In the genomic region with DNA sequence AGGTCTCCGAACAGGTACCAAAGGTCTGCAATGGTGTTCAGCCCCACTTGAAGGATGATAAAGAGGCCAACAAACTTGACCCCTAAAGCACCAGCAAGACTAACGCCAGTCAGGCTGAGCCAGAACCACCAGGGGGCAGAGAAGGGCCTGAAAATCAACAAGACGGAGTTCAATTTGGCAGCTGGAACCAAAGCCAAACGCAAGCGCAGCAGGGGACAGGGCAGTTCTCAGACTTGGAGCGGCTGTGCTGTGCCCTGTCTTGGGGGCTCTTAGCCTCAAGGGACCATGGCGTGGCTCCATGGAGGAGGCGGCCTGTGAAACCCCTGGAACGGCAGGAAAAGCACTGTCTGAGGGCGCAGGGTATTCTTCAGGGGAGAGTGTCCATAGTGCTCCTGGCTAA, we compare ENCODE assay signal across 1 cellular context.
TF ChIP-seq lines count a peak whose summit lies in the region.

No MANE protein-coding gene starts in this region.

TF ChIP-seq in HCT116, 20 proteins besides CTCF, POLR2A, EP300 and RAD21 (continued from another document):
- TF ChIP-seq, protein P1, sequence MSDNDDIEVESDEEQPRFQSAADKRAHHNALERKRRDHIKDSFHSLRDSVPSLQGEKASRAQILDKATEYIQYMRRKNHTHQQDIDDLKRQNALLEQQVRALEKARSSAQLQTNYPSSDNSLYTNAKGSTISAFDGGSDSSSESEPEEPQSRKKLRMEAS (IDR thresholded peaks at IDR 0.05): no peak
- TF ChIP-seq TCF7L2 (IDR thresholded peaks at IDR 0.05; ENCODE audit: borderline replicate concordance, extremely low read depth, insufficient read depth, insufficient read length): no peak
- no peak for TF ChIP-seq ZNF274 (IDR thresholded peaks at IDR 0.05; ENCODE audit: low read depth, low read length)
- no peak for TF ChIP-seq POLR2AphosphoS5 (IDR thresholded peaks at IDR 0.05; ENCODE audit: low read depth, low read length)
- no peak for TF ChIP-seq CEBPB (IDR thresholded peaks at IDR 0.05; ENCODE audit: low read depth)
- TF ChIP-seq, protein P2, sequence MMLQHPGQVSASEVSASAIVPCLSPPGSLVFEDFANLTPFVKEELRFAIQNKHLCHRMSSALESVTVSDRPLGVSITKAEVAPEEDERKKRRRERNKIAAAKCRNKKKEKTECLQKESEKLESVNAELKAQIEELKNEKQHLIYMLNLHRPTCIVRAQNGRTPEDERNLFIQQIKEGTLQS (IDR thresholded peaks at IDR 0.05): no peak
- TF ChIP-seq EGR1 (IDR thresholded peaks at IDR 0.05; ENCODE audit: low read depth): no peak
- TF ChIP-seq, protein P3, sequence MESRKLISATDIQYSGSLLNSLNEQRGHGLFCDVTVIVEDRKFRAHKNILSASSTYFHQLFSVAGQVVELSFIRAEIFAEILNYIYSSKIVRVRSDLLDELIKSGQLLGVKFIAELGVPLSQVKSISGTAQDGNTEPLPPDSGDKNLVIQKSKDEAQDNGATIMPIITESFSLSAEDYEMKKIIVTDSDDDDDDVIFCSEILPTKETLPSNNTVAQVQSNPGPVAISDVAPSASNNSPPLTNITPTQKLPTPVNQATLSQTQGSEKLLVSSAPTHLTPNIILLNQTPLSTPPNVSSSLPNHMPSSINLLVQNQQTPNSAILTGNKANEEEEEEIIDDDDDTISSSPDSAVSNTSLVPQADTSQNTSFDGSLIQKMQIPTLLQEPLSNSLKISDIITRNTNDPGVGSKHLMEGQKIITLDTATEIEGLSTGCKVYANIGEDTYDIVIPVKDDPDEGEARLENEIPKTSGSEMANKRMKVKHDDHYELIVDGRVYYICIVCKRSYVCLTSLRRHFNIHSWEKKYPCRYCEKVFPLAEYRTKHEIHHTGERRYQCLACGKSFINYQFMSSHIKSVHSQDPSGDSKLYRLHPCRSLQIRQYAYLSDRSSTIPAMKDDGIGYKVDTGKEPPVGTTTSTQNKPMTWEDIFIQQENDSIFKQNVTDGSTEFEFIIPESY (IDR thresholded peaks at IDR 0.05; ENCODE audit: extremely low read depth, insufficient replicate concordance, low read length): no peak
- TF ChIP-seq ELF1 (IDR thresholded peaks at IDR 0.05; ENCODE audit: borderline replicate concordance, low read depth): no peak
